1 cellular context compared by ENCODE assay signal in genomic region chr19:19663292-19664120, GRCh38.
A peak's percentile ranks its signal among the peaks of the same experiment; 100 is the strongest.
TF ChIP-seq lines count a peak whose summit lies in the region.

Gene ATP13A1 (minus strand): TSS chr19:19663676. CDS start chr19:19663666, 10 bp downstream.

TF ChIP-seq in HepG2, 621 proteins besides CTCF, POLR2A, EP300 and RAD21 (continued from another document):
- TF ChIP-seq ZBTB26 (CRISPR knock-in tag; IDR thresholded peaks at IDR 0.05; ENCODE audit: borderline replicate concordance): 0 out of 2 replicates have a peak, but pooled peaks have one; percentile 38
- TF ChIP-seq ZNF687 (CRISPR knock-in tag; IDR thresholded peaks at IDR 0.05): peak; percentile 73
- TF ChIP-seq NFRKB (IDR thresholded peaks at IDR 0.05): peak; percentile 98
- TF ChIP-seq ZSCAN31 (CRISPR knock-in tag; IDR thresholded peaks at IDR 0.05; ENCODE audit: low read depth): peak; percentile 78
- peak; percentile 81 for TF ChIP-seq MYC (CRISPR knock-in tag; IDR thresholded peaks at IDR 0.05; ENCODE audit: borderline replicate concordance)
- TF ChIP-seq ZNF891 (CRISPR knock-in tag; IDR thresholded peaks at IDR 0.05): no peak
- peak; percentile 77; the same call in 1 of the 2 replicates for TF ChIP-seq CREB3 (CRISPR knock-in tag; IDR thresholded peaks at IDR 0.05)
- TF ChIP-seq SIN3A (IDR thresholded peaks at IDR 0.05; ENCODE audit: borderline replicate concordance, low read depth, low read length): 0 out of 2 replicates have a peak, but pooled peaks have one; percentile 46
- no peak for TF ChIP-seq ZNF281 (CRISPR knock-in tag; IDR thresholded peaks at IDR 0.05; ENCODE audit: borderline replicate concordance)
- TF ChIP-seq RFXAP (CRISPR knock-in tag; IDR thresholded peaks at IDR 0.05; ENCODE audit: borderline replicate concordance): no peak
- no peak for TF ChIP-seq HNF4G (IDR thresholded peaks at IDR 0.05; ENCODE audit: borderline replicate concordance, low read depth, low read length)
- TF ChIP-seq HNF4G (CRISPR knock-in tag; IDR thresholded peaks at IDR 0.05; ENCODE audit: borderline replicate concordance, low read depth): peak; percentile 15; the same call in 1 of the 2 replicates
- TF ChIP-seq DMAP1 (CRISPR knock-in tag; IDR thresholded peaks at IDR 0.05): peak; percentile 76
- TF ChIP-seq ZNF616 (CRISPR knock-in tag; IDR thresholded peaks at IDR 0.05; ENCODE audit: low read depth): 0 out of 2 replicates have a peak, but pooled peaks have one; percentile 27
- TF ChIP-seq ZBTB10 (CRISPR knock-in tag; IDR thresholded peaks at IDR 0.05; ENCODE audit: borderline replicate concordance): 0 out of 2 replicates have a peak, but pooled peaks have one; percentile 8
- no peak for TF ChIP-seq ZNF44 (CRISPR knock-in tag; IDR thresholded peaks at IDR 0.05)
TF ChIP-seq in HepG2: peak in this region for 175.
